23 cellular contexts compared by ENCODE assay signal in genomic region chr20:22217712-22218352, GRCh38.
DNase-seq lines count a peak whose midpoint lies in the region; ATAC-seq and TF ChIP-seq lines count a peak whose summit lies in the region.
"Had no signal": no experiment of that assay in that cellular context is flagged by ENCODE, and none has a peak within 500 bp of the region (broad histone marks: within the 10 kb centered on the region; RNA-seq: fewer than 3 reads in every experiment).

No MANE protein-coding gene starts in this region.

- H3K9ac ChIP-seq in H9 (ENCODE audit: extremely low read depth, insufficient read length, low read length) (no peak overlapping the region), neuronal stem cell (ENCODE audit: low read depth, low read length, poor library complexity) (no peak overlapping the region)
- H3K9ac ChIP-seq: BLaER1 treated with 17β-estradiol and CSF1 and Interleukin-3, amounts not matched to agents 10 nM and 100 nM; SK-N-SH had no signal

- H3K9me3 ChIP-seq in H9 (ENCODE audit: control insufficient read depth, low read depth, low read length) (no peaks in the 10 kb centered on the region), neuronal stem cell (replicated peaks in 1 of 2; ENCODE audit: control insufficient read depth in 2 of 2, insufficient read depth in 1 of 2, low read depth in 1 of 2, low read length in 2 of 2) (no peaks in the 10 kb centered on the region)
- H3K9me3 ChIP-seq: BLaER1 treated with 17β-estradiol and CSF1 and Interleukin-3, amounts not matched to agents 10 nM and 100 nM; MG63; SK-N-SH had no signal

- H3K4ac ChIP-seq in H9 (ENCODE audit: low read depth, low read length) (no peak overlapping the region), neuronal stem cell (ENCODE audit: low read length) (no peak overlapping the region)

- H2BK20ac ChIP-seq in H9 (ENCODE audit: low read depth, low read length, poor library complexity, severe bottlenecking), result no peak overlapping the region

- ATAC-seq in Right ventricle myocardium superior (ENCODE audit: poor library complexity) (peak; percentile 45), left lobe of liver (no peak)

- no peak overlapping the region for H3K4me3 Mint-ChIP-seq in H9
- H3K4me3 Mint-ChIP-seq: CD4-positive, alpha-beta T cell had no signal

- H3K36me3 Mint-ChIP-seq in H9 (ENCODE audit: insufficient read depth in 1 of 3, low read depth in 3 of 3), result no peaks in the 10 kb centered on the region

- H4K8ac ChIP-seq in H9 (replicated peaks; ENCODE audit: insufficient read length, low read depth, low read length) (no peak overlapping the region), neuronal stem cell (ENCODE audit: low read depth, low read length) (no peak overlapping the region)

- H3K18ac ChIP-seq in H9 (ENCODE audit: insufficient read length, low read depth, low read length) (no peak overlapping the region), neuronal stem cell (ENCODE audit: low read length) (no peak overlapping the region)

- H3K4me1 ChIP-seq in H9 (ENCODE audit: insufficient read depth, low read length), result no peaks in the 10 kb centered on the region
- no peaks in the 10 kb centered on the region for H3K4me1 ChIP-seq in neuronal stem cell (ENCODE audit: control insufficient read depth in 2 of 2, insufficient read depth in 1 of 2, low read depth in 1 of 2, low read length in 2 of 2)

- H3K23ac ChIP-seq in H9 (ENCODE audit: insufficient read length, low read depth, low read length), result no peak overlapping the region
- no peak overlapping the region for H3K23ac ChIP-seq in neuronal stem cell (ENCODE audit: low read depth, low read length, poor library complexity)

- DNase-seq in Right ventricle myocardium superior (peak; percentile 40), cardiac septum (ENCODE audit: low spot score) (no peak), H9 (no peak), cerebellum (ENCODE audit: low spot score) (peak; percentile 32), neuronal stem cell (ENCODE audit: low spot score) (no peak), NCI-H1930 (lab: John Stamatoyannopoulos, UW) (no peak), RKO (ENCODE audit: low spot score) (no peak), left lobe of liver (ENCODE audit: low spot score) (no peak)
- DNase-seq: CD4-positive, alpha-beta T cell; DMS53; GF-D8; H7; KBM-7; MG63; NCI-H1105 treated with DMSO at 0.1 percent for 48 hours; NCI-H146; NCI-H2029; NCI-H446 treated with DMSO at 0.1 percent for 48 hours; NCI-H82; SK-N-SH; SW 1271 had no signal

- WGBS in H9 (ENCODE audit: extremely low coverage, insufficient read length, low lambda C conversion rate), result no CpG with 5 or more reads among the region's 2 CpGs
- WGBS in neuronal stem cell (ENCODE audit: extremely low coverage in 2 of 2, insufficient read length in 2 of 2, insufficient replicate concordance in 1 of 2), 2 donors, result no CpG with 5 or more reads among the region's 2 CpGs

- H2BK12ac ChIP-seq in H9 (ENCODE audit: insufficient read length, low read depth, low read length) (no peak overlapping the region), neuronal stem cell (ENCODE audit: low read length) (no peak overlapping the region)

- no peaks in the 10 kb centered on the region for H3K79me2 ChIP-seq in H9 (ENCODE audit: insufficient read depth, low read length)

- no peak for TF ChIP-seq CTCF in H9 (conservative IDR thresholded peaks at IDR 0.05)

- H4K91ac ChIP-seq in H9 (ENCODE audit: insufficient read length, low read depth, low read length), result no peak overlapping the region
- H4K91ac ChIP-seq in neuronal stem cell (ENCODE audit: low read depth, low read length, poor library complexity), result no peak overlapping the region

- H3K14ac ChIP-seq in H9 (ENCODE audit: insufficient read depth, low read length) (0 out of 2 replicates have a peak overlapping the region, but pooled peaks have one; percentile 4), neuronal stem cell (ENCODE audit: low read length) (peak overlapping the region; percentile 10)

- H3K27me3 ChIP-seq in H9 (ENCODE audit: insufficient read depth, low read length) (no peaks in the 10 kb centered on the region), neuronal stem cell (ENCODE audit: control insufficient read depth in 3 of 3, insufficient read depth in 3 of 3, low read depth in 1 of 3, low read length in 3 of 3) (no peaks in the 10 kb centered on the region)
- H3K27me3 ChIP-seq: MG63 had no signal

- H2AK5ac ChIP-seq in H9 (ENCODE audit: insufficient read length, low read length) (no peak overlapping the region), neuronal stem cell (ENCODE audit: low read depth, low read length) (no peak overlapping the region)

- no peak overlapping the region for H3K27ac Mint-ChIP-seq in H9
- H3K27ac Mint-ChIP-seq: CD4-positive, alpha-beta T cell had no signal

- H3K56ac ChIP-seq in H9 (ENCODE audit: insufficient read length, low read depth, low read length), result no peak overlapping the region

- H3K27ac ChIP-seq in H9 (ENCODE audit: insufficient read length, low read depth, low read length) (no peak overlapping the region), neuronal stem cell (replicated peaks; ENCODE audit: low read length) (no peak overlapping the region)
- H3K27ac ChIP-seq: BLaER1 treated with 17β-estradiol and CSF1 and Interleukin-3, amounts not matched to agents 10 nM and 100 nM; RWPE1 had no signal

- H3T11ph ChIP-seq in H9 (ENCODE audit: low read length), result no peak overlapping the region

- no peaks in the 10 kb centered on the region for H4K20me1 ChIP-seq in H9 (ENCODE audit: control insufficient read depth, insufficient read depth, insufficient read length)
- H4K20me1 ChIP-seq: BLaER1 treated with 17β-estradiol and CSF1 and Interleukin-3, amounts not matched to agents 10 nM and 100 nM had no signal

- H3K79me1 ChIP-seq in H9 (ENCODE audit: insufficient read depth, low read depth, low read length, poor library complexity, severe bottlenecking), result no peaks in the 10 kb centered on the region
- no peaks in the 10 kb centered on the region for H3K79me1 ChIP-seq in neuronal stem cell (ENCODE audit: low read depth, low read length)

- no peaks in the 10 kb centered on the region for H3K36me3 ChIP-seq in neuronal stem cell (replicated peaks in 1 of 2; ENCODE audit: control insufficient read depth in 2 of 2, insufficient read depth in 2 of 2, low read length in 2 of 2)
- H3K36me3 ChIP-seq: BLaER1 treated with 17β-estradiol and CSF1 and Interleukin-3, amounts not matched to agents 10 nM and 100 nM; MG63 had no signal

- H2BK5ac ChIP-seq in H9 (ENCODE audit: insufficient read length, low read length), result no peak overlapping the region
- H2BK5ac ChIP-seq in neuronal stem cell (ENCODE audit: low read length), result no peak overlapping the region

- H4K5ac ChIP-seq in H9 (ENCODE audit: insufficient read length, low read depth, low read length), result no peak overlapping the region

- H2AFZ ChIP-seq in H9 (ENCODE audit: low read length), result no peak overlapping the region
- H2AFZ ChIP-seq in neuronal stem cell (ENCODE audit: low read length), result no peak overlapping the region

- H3K9me3 Mint-ChIP-seq in H9, result no peaks in the 10 kb centered on the region

- no peak overlapping the region for H2BK120ac ChIP-seq in H9 (ENCODE audit: low read depth, low read length, poor library complexity, severe bottlenecking)
- H2BK120ac ChIP-seq in neuronal stem cell (ENCODE audit: low read depth, low read length), result no peak overlapping the region

- peak overlapping the region in 1 of 2 donors; percentile 40 for H3K4me3 ChIP-seq in neuronal stem cell (ENCODE audit: low read length in 2 of 2)
- H3K4me3 ChIP-seq: BLaER1 treated with 17β-estradiol and CSF1 and Interleukin-3, amounts not matched to agents 10 nM and 100 nM; MG63 had no signal

- H2BK15ac ChIP-seq in H9 (ENCODE audit: low read depth, low read length), result no peak overlapping the region
- H2BK15ac ChIP-seq in neuronal stem cell (ENCODE audit: low read length), result no peak overlapping the region

- intact Hi-C loops in Right ventricle myocardium superior (cut with DNase I), result no loop called here
- intact Hi-C loops in cardiac septum (cut with DNase I), result no loop called here

- H3K27me3 Mint-ChIP-seq in H9 (ENCODE audit: low read depth), result no peaks in the 10 kb centered on the region
- H3K27me3 Mint-ChIP-seq: CD4-positive, alpha-beta T cell had no signal

- peaks cover 20 to 21% of the 10 kb centered on the region in 2 experiments for H3K4me1 Mint-ChIP-seq in H9

- no peaks in the 10 kb centered on the region for H3K23me2 ChIP-seq in H9 (ENCODE audit: insufficient read length, low read depth, low read length, poor library complexity, severe bottlenecking)

- H3K4me2 ChIP-seq in H9 (ENCODE audit: insufficient read depth, insufficient read length, low read length) (no peak overlapping the region), neuronal stem cell (ENCODE audit: insufficient read depth, low read length, poor library complexity, severe bottlenecking) (no peak overlapping the region)
- H3K4me2 ChIP-seq: BLaER1 treated with 17β-estradiol and CSF1 and Interleukin-3, amounts not matched to agents 10 nM and 100 nM; SK-N-SH had no signal

Comparison
In these comparisons a context has a peak if more than half of its experiments do, and no peak if none do; other contexts are left out.
1. DNase-seq: peak in Right ventricle myocardium superior (single experiment) and cerebellum (single experiment); none in cardiac septum (single experiment), H9 (single experiment), neuronal stem cell (single experiment), NCI-H1930 (0 of 2), RKO (single experiment) and left lobe of liver (single experiment).